ENCODE assay signal across 9 cellular contexts in the genomic region with DNA sequence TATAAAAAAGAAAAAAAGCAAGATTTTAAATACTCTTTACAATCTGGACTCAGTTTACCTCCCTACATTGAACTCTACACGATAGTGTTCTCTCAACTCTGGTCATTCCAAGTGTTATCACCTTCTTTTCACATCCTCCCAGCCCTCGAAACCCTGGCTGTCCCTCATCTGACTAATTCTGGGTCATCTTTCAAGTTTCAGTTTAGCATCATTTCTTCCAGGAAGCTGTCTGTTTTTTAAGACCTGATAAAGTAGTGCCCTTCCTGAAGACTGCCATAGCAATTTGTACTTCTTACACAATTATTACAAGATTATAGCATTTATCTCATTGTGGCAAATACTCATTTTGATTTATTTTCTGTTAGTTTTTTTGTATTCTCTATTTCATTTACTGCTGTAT. TPM values are rescaled to one million over a fixed set of nuclear protein-coding genes. Genes with fewer than 3 reads are reported as not detected.
DNase-seq lines count a peak whose midpoint lies in the region; ATAC-seq, FAIRE-seq and TF ChIP-seq lines count a peak whose summit lies in the region.
"Had no signal": no experiment of that assay in that cellular context is flagged by ENCODE, and none has a peak within 500 bp of the region (broad histone marks: within the 10 kb centered on the region; RNA-seq: fewer than 3 reads in every experiment).

No MANE protein-coding gene starts in this region.

- no peaks in the 10 kb centered on the region for H3K27me3 ChIP-seq in right cardiac atrium (ENCODE audit: control insufficient read depth, insufficient read depth)
- H3K27me3 ChIP-seq in K562 (ENCODE audit: control insufficient read depth in 2 of 2, insufficient read depth in 2 of 2, low read length in 2 of 2) = no peaks in the 10 kb centered on the region
- H3K27me3 ChIP-seq in muscle layer of colon (ENCODE audit: control insufficient read depth in 1 of 2, insufficient read depth in 2 of 2, low read length in 2 of 2) = no peaks in the 10 kb centered on the region
- H3K27me3 ChIP-seq in thyroid gland = no peaks in the 10 kb centered on the region

- no peaks in the 10 kb centered on the region for H3K9me3 ChIP-seq in right cardiac atrium (ENCODE audit: control insufficient read depth, low read length)
- no peaks in the 10 kb centered on the region for H3K9me3 ChIP-seq in K562 (replicated peaks; ENCODE audit: control insufficient read depth, insufficient read depth, low read depth, low read length)
- H3K9me3 ChIP-seq in muscle layer of colon (ENCODE audit: low read length) = no peaks in the 10 kb centered on the region
- no peaks in the 10 kb centered on the region for H3K9me3 ChIP-seq in thyroid gland

- CTCF ChIA-PET in K562 (lab: Yijun Ruan, JAX; ENCODE audit: low intra/inter-chr PET ratio) = no interaction called here

- intact Hi-C loops in right cardiac atrium (cut with DNase I) (loop anchor here in 2 of 4 donors (5.0 kb wide), 1 partner anchor 161 kb away; a partner anchor contains a TSS), left ventricle myocardium superior (cut with micrococcal nuclease) (no loop called here), K562 (cut with micrococcal nuclease) (no loop called here), thyroid gland (cut with DNase I) (no loop called here)

- H3K36me3 ChIP-seq in K562 (ENCODE audit: control insufficient read depth, insufficient read depth, low read length) (no peaks in the 10 kb centered on the region), muscle layer of colon (ENCODE audit: insufficient read depth, low read length) (no peaks in the 10 kb centered on the region), thyroid gland (no peaks in the 10 kb centered on the region)

- H3K9ac ChIP-seq in K562 (ENCODE audit: insufficient read depth in 1 of 2, low read depth in 2 of 2, low read length in 2 of 2) = peak overlapping the region in 1 of 2 experiments; percentile 73; a peak in 1 of 4 replicates
- H3K9ac ChIP-seq in muscle layer of colon (ENCODE audit: low read length) = peak overlapping the region; percentile 50

- H3K4me3 ChIP-seq in right cardiac atrium (ENCODE audit: low read length) = peak overlapping the region; percentile 87
- 0 out of 2 replicates have a peak overlapping the region, but pooled peaks have one; percentile 54 for H3K4me3 ChIP-seq in K562
- H3K4me3 ChIP-seq in muscle layer of colon (ENCODE audit: low read depth in 1 of 2, low read length in 2 of 2) = peak overlapping the region in 1 of 2 donors; percentile 80
- H3K4me3 ChIP-seq in thyroid gland (replicated peaks in 1 of 3) = no peak overlapping the region

- in situ Hi-C loops in K562 (cut with MboI) = no loop called here

- H3K79me2 ChIP-seq in K562 (ENCODE audit: control insufficient read depth, insufficient read depth, low read length) = no peaks in the 10 kb centered on the region; the same call in 2 of the 3 replicates

- H3K9me1 ChIP-seq in K562 (ENCODE audit: control insufficient read depth, insufficient read depth, low read length) = no peaks in the 10 kb centered on the region

- no peak for TF ChIP-seq RAD21 in K562 (CRISPR knock-in tag; conservative IDR thresholded peaks at IDR 0.05 in 1 of 2, IDR thresholded peaks at IDR 0.05 in 1 of 2)

- no peak for TF ChIP-seq POLR2A in K562 (conservative IDR thresholded peaks at IDR 0.05)
- TF ChIP-seq POLR2A in thyroid gland (IDR thresholded peaks at IDR 0.05) = no peak

- 72% methylated on average over 2 of the region's 2 CpGs for WGBS in right cardiac atrium
- WGBS in K562 (ENCODE audit: insufficient coverage, low coverage, missing lambda C conversion rate) = 36% methylated on average over 2 of the region's 2 CpGs
- WGBS in thyroid gland, 2 donors = 81 to 88% methylated on average over 2 of the region's 2 CpGs

- POLR2A ChIA-PET in K562 (lab: Yijun Ruan, JAX) = no interaction called here

- H3K4me1 ChIP-seq in right cardiac atrium (ENCODE audit: control insufficient read depth, insufficient read depth, low read length) = peaks cover 4% of the 10 kb centered on the region
- peaks cover 0 to 5% of the 10 kb centered on the region in 2 experiments; a peak in 2 of 5 replicates for H3K4me1 ChIP-seq in K562 (replicated peaks in 1 of 2; ENCODE audit: control insufficient read depth in 2 of 2, insufficient read depth in 2 of 2, low read length in 2 of 2)
- H3K4me1 ChIP-seq in muscle layer of colon (ENCODE audit: insufficient read depth, low read length) = no peaks in the 10 kb centered on the region
- peaks cover 17 to 19% of the 10 kb centered on the region in 2 donors for H3K4me1 ChIP-seq in thyroid gland

- no peak for ATAC-seq in right cardiac atrium
- no peak for ATAC-seq in left ventricle myocardium superior
- no peak for ATAC-seq in K562
- no peak for ATAC-seq in GM18520 (IDR thresholded peaks at IDR 0.05; ENCODE audit: unreplicated experiment)

- TF ChIP-seq CTCF in K562 (IDR thresholded peaks at IDR 0.05 in 2 of 3, conservative IDR thresholded peaks at IDR 0.05 in 1 of 3; ENCODE audit: insufficient read depth in 2 of 3, low read depth in 1 of 3, low read length in 3 of 3) = no peak
- TF ChIP-seq CTCF in thyroid gland (IDR thresholded peaks at IDR 0.05) = no peak

- H2AFZ ChIP-seq in K562 (ENCODE audit: low read depth, low read length) = peak overlapping the region; percentile 99

- no peaks in the 10 kb centered on the region for H4K20me1 ChIP-seq in K562 (replicated peaks; ENCODE audit: control insufficient read depth, insufficient read depth, low read length)

- no TSS peak for BruUV-seq in K562 (replicated peaks; lab: Mats Ljungman, UMichigan)

- DNase-seq in right cardiac atrium = no peak
- no peak for DNase-seq in left ventricle myocardium superior
- no peak for DNase-seq in K562 (ENCODE audit: extremely low read depth in 1 of 4, low spot score in 3 of 4)
- DNase-seq in AML-193 (lab: John Stamatoyannopoulos, UW) = no peak
- no peak for DNase-seq in thyroid gland
- DNase-seq in HCEC 1CT = no peak
- DNase-seq: DMS153 had no signal

- no peak for TF ChIP-seq EP300 in K562 (IDR thresholded peaks at IDR 0.05; ENCODE audit: low read length)

- no peak for FAIRE-seq in K562 (lab: Jason Lieb, UNC)

- H3K27ac ChIP-seq in right cardiac atrium (ENCODE audit: low read length) (no peak overlapping the region), K562 (ENCODE audit: extremely low read depth, low read depth, low read length) (no peak overlapping the region), muscle layer of colon (ENCODE audit: low read depth, low read length) (no peak overlapping the region), thyroid gland (no peak overlapping the region)

- H3K4me2 ChIP-seq in K562 (ENCODE audit: insufficient read depth, low read length) = peak overlapping the region; percentile 92; the same call in 1 of the 2 replicates

TF ChIP-seq in K562, 482 proteins besides CTCF, POLR2A, EP300 and RAD21 (continues in another document):
- 0 out of 2 replicates have a peak, but pooled peaks have one; percentile 6 for TF ChIP-seq ZNF644 (tag; IDR thresholded peaks at IDR 0.05; ENCODE audit: low read depth)

RNA-seq across cellular contexts. Expression of a gene that starts 1.2 kb away (rescaled TPM):
- total RNA-seq in right cardiac atrium (1 to 10 TPM; 3.4 to 7.4 (median 3.7) TPM), left ventricle myocardium superior (1.3 TPM), K562 (2014; rRNA removed) (1.8 and 2.8 TPM in 2 replicates), K562 (2014; rRNA removed; fragmentation: Illumina TruSeq; extraction: Trizol) (3.9 and 6.8 TPM in 2 replicates), K562 (2015; rRNA removed; fragmentation: Illumina TruSeq; extraction: Trizol) (2.6 and 3.3 TPM in 2 replicates), K562 (2021) (6.1 and 8.6 TPM in 2 replicates), thyroid gland (1 to 10 TPM; 1.5 to 4.6 (median 3.2) TPM)
- polyA plus RNA-seq in right cardiac atrium (0.97 TPM), K562 (2011; rRNA removed) (2.8 and 2.9 TPM in 2 replicates), K562 (2014; fragmentation: Illumina TruSeq; extraction: Trizol) (4.7 and 4.9 TPM in 2 replicates), K562 (2014; fragmentation: Nextera tagmentation; extraction: Ambion mirVana) (10 to 100 TPM; 14.9 to 16.2 TPM), K562 (2014; rRNA removed) (2.2 and 2.8 TPM in 2 replicates)
- 1.6 and 2.1 TPM in 2 replicates for total RNA-seq in K562 (2011; cell fraction: chromatin; rRNA removed; ENCODE audit: low replicate concordance)
- total RNA-seq in K562 (2011; cell fraction: nucleolus; rRNA removed) = 1.2 and 3.7 TPM in 2 replicates
- total RNA-seq in K562 (2011; cell fraction: nucleoplasm; rRNA removed) = 3.2 and 4.2 TPM in 2 replicates
- 1.3 and 2.0 TPM in 2 replicates for polyA plus RNA-seq in K562 (2011; cell fraction: cytosol; rRNA removed)
- 0.94 and 1.3 TPM in 2 replicates for polyA plus RNA-seq in K562 (2011; cell fraction: nucleus; rRNA removed)
- polyA plus RNA-seq in K562 (2012) = 3.3 and 4.6 TPM in 2 replicates
- 1.6 and 2.0 TPM in 2 replicates for polyA minus RNA-seq in K562 (2011; rRNA and poly(A)+ RNA removed)
- polyA minus RNA-seq in K562 (2011; cell fraction: cytosol; rRNA and poly(A)+ RNA removed) = 1.4 and 12.8 TPM in 2 replicates
- polyA minus RNA-seq in K562 (2011; cell fraction: nucleus; rRNA and poly(A)+ RNA removed) = 1.5 and 4.4 TPM in 2 replicates

RNA-seq across cellular contexts. Expression of a gene that starts 45.6 kb away (rescaled TPM):
- total RNA-seq in right cardiac atrium (10 to 100 TPM; 70.0 to 91.6 (median 77.6) TPM), left ventricle myocardium superior (59.6 TPM), K562 (2014; rRNA removed) (7.6 and 10.3 TPM in 2 replicates), K562 (2014; rRNA removed; fragmentation: Illumina TruSeq; extraction: Trizol) (19.8 and 23.6 TPM in 2 replicates), K562 (2015; rRNA removed; fragmentation: Illumina TruSeq; extraction: Trizol) (6.8 and 7.5 TPM in 2 replicates), K562 (2021) (13.9 and 16.5 TPM in 2 replicates), thyroid gland (10 to 100 TPM; 12.6 to 30.6 (median 24.0) TPM)
- polyA plus RNA-seq in right cardiac atrium (18.2 TPM), K562 (2011; rRNA removed) (9.6 and 16.6 TPM in 2 replicates), K562 (2014; fragmentation: Illumina TruSeq; extraction: Trizol) (8.4 and 10.9 TPM in 2 replicates), K562 (2014; fragmentation: Nextera tagmentation; extraction: Ambion mirVana) (1 to 10 TPM; 3.5 to 5.0 TPM), K562 (2014; rRNA removed) (6.5 and 6.6 TPM in 2 replicates)
- total RNA-seq in K562 (2011; cell fraction: chromatin; rRNA removed; ENCODE audit: low replicate concordance) = 10.7 and 22.5 TPM in 2 replicates
- 7.2 and 9.1 TPM in 2 replicates for total RNA-seq in K562 (2011; cell fraction: nucleolus; rRNA removed)
- 20.7 and 39.0 TPM in 2 replicates for total RNA-seq in K562 (2011; cell fraction: nucleoplasm; rRNA removed)
- polyA plus RNA-seq in K562 (2011; cell fraction: cytosol; rRNA removed) = 2.2 and 4.5 TPM in 2 replicates
- 2.3 and 2.7 TPM in 2 replicates for polyA plus RNA-seq in K562 (2011; cell fraction: nucleus; rRNA removed)
- 5.0 and 5.7 TPM in 2 replicates for polyA plus RNA-seq in K562 (2012)
- 26.5 and 41.8 TPM in 2 replicates for polyA minus RNA-seq in K562 (2011; rRNA and poly(A)+ RNA removed)
- polyA minus RNA-seq in K562 (2011; cell fraction: cytosol; rRNA and poly(A)+ RNA removed) = 8.3 and 10.7 TPM in 2 replicates
- polyA minus RNA-seq in K562 (2011; cell fraction: nucleus; rRNA and poly(A)+ RNA removed) = 3.1 and 4.1 TPM in 2 replicates

Comparison
In these comparisons a context has a peak if more than half of its experiments do, and no peak if none do; other contexts are left out.
1. H3K4me3 ChIP-seq: peak in right cardiac atrium (single experiment) and K562 (single experiment); none in thyroid gland (0 of 3).